8 cellular contexts compared by ENCODE assay signal in genomic region chr12:132429122-132429931, GRCh38.
DNase-seq lines count a peak whose midpoint lies in the region; ATAC-seq and TF ChIP-seq lines count a peak whose summit lies in the region.

No MANE protein-coding gene starts in this region.

- H3K4me3 Mint-ChIP-seq in WTC11, result peak overlapping the region; percentile 14; the same call in 1 of the 2 replicates
- peak overlapping the region in 8 of 10 donors; percentile 61 to 81 (median 75) for H3K4me3 Mint-ChIP-seq in naive thymus-derived CD8-positive, alpha-beta T cell

- CTCF ChIA-PET in WTC11 (lab: Charles Lee), result interaction anchor here (0.6 to 5.6 kb wide), 14 partner anchors 14 to 186 kb away, joined by 3 to 66 read pairs (median 5); no protein-coding TSS in a partner anchor

- peaks cover 28% of the 10 kb centered on the region for H3K4me1 Mint-ChIP-seq in WTC11
- peaks cover 11 to 45% (median 34%) of the 10 kb centered on the region in 4 donors for H3K4me1 Mint-ChIP-seq in naive thymus-derived CD8-positive, alpha-beta T cell

- POLR2A ChIA-PET in WTC11 (lab: Charles Lee), result interaction anchor here (1.0 kb wide), 1 partner anchor 17 kb away, joined by 3 read pairs; no protein-coding TSS in a partner anchor
- POLR2A ChIA-PET in naive thymus-derived CD8-positive, alpha-beta T cell (lab: Charles Lee), result interaction anchor here (0.7 to 4.0 kb wide), 7 partner anchors 10 to 62 kb away, joined by 3 to 30 read pairs (median 3); partner anchors contain the start of gene FBRSL1

- H3K27ac Mint-ChIP-seq in WTC11, result no peak overlapping the region
- peak overlapping the region in 3 of 10 donors; percentile 25 to 66 (median 28) for H3K27ac Mint-ChIP-seq in naive thymus-derived CD8-positive, alpha-beta T cell

- peaks cover 18% of the 10 kb centered on the region for H3K9me3 Mint-ChIP-seq in WTC11
- peaks cover 0 to 3% (median 0%) of the 10 kb centered on the region in 9 donors for H3K9me3 Mint-ChIP-seq in naive thymus-derived CD8-positive, alpha-beta T cell

- ATAC-seq in WTC11 (peak; percentile 17), GM21723 (IDR thresholded peaks at IDR 0.05; ENCODE audit: unreplicated experiment) (no peak)
- ATAC-seq in naive thymus-derived CD8-positive, alpha-beta T cell, result no peak

- DNase-seq in GDM1 (lab: John Stamatoyannopoulos, UW) (peak; percentile 90), NCI-H2029 treated with DMSO at 0.1 percent for 48 hours (lab: John Stamatoyannopoulos, UW) (peak; percentile 46), WTC11 (ENCODE audit: low spot score) (peak; percentile 52)
- DNase-seq in naive thymus-derived CD8-positive, alpha-beta T cell, result peak in 1 of 10 donors; percentile 14
- no peak for DNase-seq in activated naive CD4-positive, alpha-beta T cell (lab: John Stamatoyannopoulos, UW)
- no peak for DNase-seq in effector CD8-positive, alpha-beta T cell (lab: John Stamatoyannopoulos, UW)
- no peak for DNase-seq in effector CD4-positive, alpha-beta T cell

- no peak for TF ChIP-seq CTCF in WTC11 (IDR thresholded peaks at IDR 0.05)

- H3K27me3 Mint-ChIP-seq in WTC11 (ENCODE audit: low read depth), result peaks cover 80% of the 10 kb centered on the region
- no peaks in the 10 kb centered on the region for H3K27me3 Mint-ChIP-seq in naive thymus-derived CD8-positive, alpha-beta T cell

- peaks cover 16% of the 10 kb centered on the region for H3K36me3 Mint-ChIP-seq in WTC11
- H3K36me3 Mint-ChIP-seq in naive thymus-derived CD8-positive, alpha-beta T cell, result no peaks in the 10 kb centered on the region

TF ChIP-seq in WTC11, 78 proteins besides CTCF, POLR2A, EP300 and RAD21:
- TF ChIP-seq ETV6 (CRISPR knock-in tag; IDR thresholded peaks at IDR 0.05) (0 out of 2 replicates have a peak, but pooled peaks have one; percentile 46), ZNF219 (CRISPR knock-in tag; IDR thresholded peaks at IDR 0.05; ENCODE audit: borderline replicate concordance) (no peak), E2F1 (CRISPR knock-in tag; IDR thresholded peaks at IDR 0.05) (no peak), ATF1 (CRISPR knock-in tag; IDR thresholded peaks at IDR 0.05) (no peak), ATF6 (CRISPR knock-in tag; IDR thresholded peaks at IDR 0.05) (no peak), E2F5 (CRISPR knock-in tag; IDR thresholded peaks at IDR 0.05) (0 out of 2 replicates have a peak, but pooled peaks have one; percentile 20), AFF4 (CRISPR knock-in tag; IDR thresholded peaks at IDR 0.05; ENCODE audit: borderline replicate concordance) (no peak), MYBL2 (CRISPR knock-in tag; IDR thresholded peaks at IDR 0.05) (no peak), FOXP1 (CRISPR knock-in tag; IDR thresholded peaks at IDR 0.05; ENCODE audit: borderline replicate concordance) (peak; percentile 30; the same call in 1 of the 2 replicates), IRF1 (CRISPR knock-in tag; IDR thresholded peaks at IDR 0.05) (no peak)

Comparison
In these comparisons a context has a peak if more than half of its experiments do, and no peak if none do; other contexts are left out.
1. DNase-seq: peak in GDM1 (single experiment), NCI-H2029 treated with DMSO at 0.1 percent for 48 hours (single experiment) and WTC11 (single experiment); none in activated naive CD4-positive, alpha-beta T cell (0 of 4), effector CD8-positive, alpha-beta T cell (single experiment) and effector CD4-positive, alpha-beta T cell (single experiment).